In the genomic region with DNA sequence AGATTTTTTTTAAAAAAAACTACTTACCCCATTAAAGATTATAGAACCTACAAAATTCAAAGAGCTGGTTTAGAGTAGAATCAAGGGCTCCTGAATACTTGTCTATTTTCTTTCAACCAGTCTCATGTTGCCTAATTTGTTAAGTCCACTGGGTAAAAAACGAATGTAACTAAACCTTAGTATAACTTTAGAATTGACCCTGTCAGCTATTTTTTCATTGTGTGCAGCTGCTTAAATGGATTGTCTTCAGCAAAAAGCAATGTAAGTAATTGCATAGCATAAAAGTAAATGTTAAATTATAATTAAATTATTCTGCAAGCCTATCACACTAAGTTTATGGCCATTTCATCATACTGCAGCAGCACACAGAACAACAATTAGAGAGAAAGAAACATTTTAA, we compare ENCODE assay signal across 8 cellular contexts.
"Had no signal": no experiment of that assay in that cellular context is flagged by ENCODE, and none has a peak within 500 bp of the region (broad histone marks: within the 10 kb centered on the region; RNA-seq: fewer than 3 reads in every experiment).

No MANE protein-coding gene starts in this region.

- FAIRE-seq: G401.6, GM12878, GM12891, GM12892, GM18507, GM19239 had no signal

- DNase-seq: GDM1, GF-D8 had no signal

- H3K4me3 ChIP-seq: GM12878 had no signal

- ATAC-seq: GM12878 had no signal
